8 cellular contexts compared by ENCODE assay signal in the genomic region with DNA sequence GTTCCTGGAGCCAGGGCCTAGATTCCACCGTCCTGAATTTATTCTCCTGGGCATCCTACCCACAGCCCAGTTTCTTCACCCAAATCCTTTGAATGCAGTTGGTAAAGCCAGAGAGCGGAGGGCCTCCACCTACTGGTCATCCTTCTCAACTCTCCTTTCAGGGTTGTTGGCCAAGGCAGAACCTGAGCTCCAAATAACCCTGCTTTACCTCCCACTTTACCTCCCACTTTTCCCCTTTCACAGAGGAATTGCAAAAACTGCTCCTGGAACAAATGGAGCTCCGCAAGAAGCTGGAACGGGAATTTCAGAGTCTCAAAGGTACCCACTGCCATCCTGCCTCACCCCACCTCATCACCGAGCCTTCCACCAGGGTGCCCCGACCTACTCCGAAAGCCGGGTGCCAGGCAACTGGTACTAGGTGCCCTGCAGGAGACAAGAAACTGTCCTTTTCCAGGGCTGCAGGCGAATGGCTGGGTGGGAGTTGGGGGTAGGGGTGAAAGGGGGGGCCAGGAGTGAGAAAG. TPM values are rescaled to one million over a fixed set of nuclear protein-coding genes. Genes with fewer than 3 reads are reported as not detected.
DNase-seq lines count a peak whose midpoint lies in the region; ATAC-seq and TF ChIP-seq lines count a peak whose summit lies in the region.

No MANE protein-coding gene starts in this region.

- peak overlapping the region; percentile 61 for H3K4me3 ChIP-seq in left ventricle myocardium inferior
- no peak overlapping the region for H3K4me3 ChIP-seq in right cardiac atrium (ENCODE audit: low read length)
- H3K4me3 ChIP-seq in endodermal cell (ENCODE audit: low read length): no peak overlapping the region
- H3K4me3 ChIP-seq in upper lobe of right lung: no peak overlapping the region

- WGBS in right cardiac atrium: 26% methylated on average over 9 of the region's 9 CpGs
- WGBS in endodermal cell (ENCODE audit: insufficient coverage in 1 of 2, insufficient read length in 1 of 2), 2 experiments: 0 to 15% methylated on average over 3 to 9 of the region's 9 CpGs

- H3K9me3 ChIP-seq in left ventricle myocardium inferior (replicated peaks) (no peaks in the 10 kb centered on the region), right cardiac atrium (ENCODE audit: control insufficient read depth, low read length) (no peaks in the 10 kb centered on the region), endodermal cell (ENCODE audit: control insufficient read depth, low read length) (no peaks in the 10 kb centered on the region), upper lobe of right lung (no peaks in the 10 kb centered on the region)

- TF ChIP-seq CTCF in left ventricle myocardium inferior (IDR thresholded peaks at IDR 0.05; ENCODE audit: borderline replicate concordance) (peak; percentile 27), endodermal cell (conservative IDR thresholded peaks at IDR 0.05) (peak; percentile 76), upper lobe of right lung (IDR thresholded peaks at IDR 0.05) (no peak)

- DNase-seq in left ventricle myocardium inferior: no peak
- no peak for DNase-seq in right cardiac atrium
- peak; percentile 55 for DNase-seq in NCI-H69 (lab: John Stamatoyannopoulos, UW)
- peak; percentile 82 for DNase-seq in endodermal cell
- DNase-seq in upper lobe of right lung: peak; percentile 43
- no peak for DNase-seq in hypothalamus (lab: John Stamatoyannopoulos, UW)
- DNase-seq in NCI-H1436 (lab: John Stamatoyannopoulos, UW): no peak

- no peak overlapping the region for H3K27ac ChIP-seq in left ventricle myocardium inferior (replicated peaks)
- H3K27ac ChIP-seq in right cardiac atrium (ENCODE audit: low read length): no peak overlapping the region
- no peak overlapping the region for H3K27ac ChIP-seq in endodermal cell (ENCODE audit: low read depth, low read length)
- H3K27ac ChIP-seq in upper lobe of right lung: no peak overlapping the region

- peaks cover 91% of the 10 kb centered on the region for H3K27me3 ChIP-seq in left ventricle myocardium inferior (ENCODE audit: low read depth)
- no peaks in the 10 kb centered on the region for H3K27me3 ChIP-seq in right cardiac atrium (ENCODE audit: control insufficient read depth, insufficient read depth)
- peaks cover 100% of the 10 kb centered on the region for H3K27me3 ChIP-seq in endodermal cell (ENCODE audit: control insufficient read depth, insufficient read depth, low read length, poor library complexity, severe bottlenecking)
- H3K27me3 ChIP-seq in upper lobe of right lung: peaks cover 91% of the 10 kb centered on the region

- H3K27ac Mint-ChIP-seq in endodermal cell: no peak overlapping the region

- no peak overlapping the region for H3K9ac ChIP-seq in endodermal cell (ENCODE audit: extremely low read depth, low read length, poor library complexity, severe bottlenecking)

- intact Hi-C loops in left ventricle myocardium inferior (cut with micrococcal nuclease): no loop called here
- intact Hi-C loops in right cardiac atrium (cut with DNase I): loop anchor here in 3 of 4 donors (5.0 to 10.0 kb wide), 4 partner anchors 287 to 897 kb away; partner anchors contain the start of gene MAP2K5 (in 1 of the 3)
- intact Hi-C loops in upper lobe of right lung (cut with DNase I): loop anchor here (5.0 to 10.0 kb wide), 3 partner anchors 307 to 887 kb away; partner anchors contain the start of gene C15orf61

- ATAC-seq in right cardiac atrium: no peak
- no peak for ATAC-seq in upper lobe of right lung
- ATAC-seq in HG03280 (IDR thresholded peaks at IDR 0.05; ENCODE audit: unreplicated experiment): no peak

- H3K36me3 ChIP-seq in left ventricle myocardium inferior (no peaks in the 10 kb centered on the region), endodermal cell (ENCODE audit: control insufficient read depth, insufficient read depth, low read length) (no peaks in the 10 kb centered on the region), upper lobe of right lung (no peaks in the 10 kb centered on the region)

- H3K9me3 Mint-ChIP-seq in endodermal cell: no peaks in the 10 kb centered on the region

- H3K4me1 ChIP-seq in left ventricle myocardium inferior (peaks cover 75% of the 10 kb centered on the region), right cardiac atrium (ENCODE audit: control insufficient read depth, insufficient read depth, low read length) (peaks cover 8% of the 10 kb centered on the region), endodermal cell (ENCODE audit: control insufficient read depth, insufficient read depth, low read length) (peaks cover 4% of the 10 kb centered on the region), upper lobe of right lung (peaks cover 60% of the 10 kb centered on the region)

- H3K4me1 Mint-ChIP-seq in endodermal cell: peaks cover 27% of the 10 kb centered on the region

- no peak overlapping the region for H3K4me3 Mint-ChIP-seq in endodermal cell

- H3K27me3 Mint-ChIP-seq in endodermal cell (ENCODE audit: insufficient read depth): peaks cover 97% of the 10 kb centered on the region

- H3K36me3 Mint-ChIP-seq in endodermal cell (ENCODE audit: low read depth): no peaks in the 10 kb centered on the region

RNA-seq across cellular contexts. Expression of gene SKOR1, which starts 6.8 kb away (rescaled TPM):
- total RNA-seq in left ventricle myocardium inferior: 0.22 TPM
- under 1 TPM; 0.17 to 0.28 (median 0.20) TPM for total RNA-seq in right cardiac atrium
- polyA plus RNA-seq in right cardiac atrium: 0.11 TPM
- total RNA-seq in endodermal cell: under 1 TPM; 0.37 to 0.51 TPM
- 2.0 TPM for polyA plus RNA-seq in endodermal cell (2013, experiment 1 of 2)
- 1.7 TPM for polyA plus RNA-seq in endodermal cell (2013, experiment 2 of 2)
- 0.52 TPM for total RNA-seq in upper lobe of right lung

RNA-seq across cellular contexts. Expression of gene RNU6-1, which starts 7.8 kb away (rescaled TPM):
- not detected for total RNA-seq in left ventricle myocardium inferior
- total RNA-seq in right cardiac atrium: not detected
- not detected for polyA plus RNA-seq in right cardiac atrium
- total RNA-seq in endodermal cell: not detected
- polyA plus RNA-seq in endodermal cell (2013, experiment 1 of 2): under 0.01 TPM
- under 0.01 TPM for polyA plus RNA-seq in endodermal cell (2013, experiment 2 of 2)
- not detected for total RNA-seq in upper lobe of right lung

Comparison
In these comparisons a context has a peak if more than half of its experiments do, and no peak if none do; other contexts are left out.
1. DNase-seq: peak in NCI-H69 (single experiment), endodermal cell (single experiment) and upper lobe of right lung (single experiment); none in left ventricle myocardium inferior (single experiment), right cardiac atrium (0 of 3), hypothalamus (0 of 51) and NCI-H1436 (single experiment).